ENCODE assay signal across 15 cellular contexts in the genomic region with DNA sequence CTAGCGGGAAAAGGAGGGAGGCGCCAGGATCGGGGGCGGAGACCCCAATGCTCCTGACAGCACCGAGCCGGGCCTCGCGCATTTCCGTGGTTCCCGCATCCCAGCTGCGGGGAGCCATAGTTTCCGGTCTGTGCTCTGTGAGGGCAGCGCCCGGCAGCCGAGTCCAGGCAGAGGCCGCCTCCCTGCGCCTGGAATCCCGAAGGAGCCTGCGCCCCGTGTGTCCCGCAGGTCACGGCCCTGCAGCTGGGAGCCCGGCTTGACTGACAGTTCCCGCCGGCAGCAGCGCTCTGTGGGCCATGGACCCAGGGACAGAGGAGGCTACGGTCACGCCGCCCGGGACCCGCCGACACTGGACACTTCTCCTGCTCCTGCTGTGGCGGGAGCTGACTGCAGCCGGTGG.
DNase-seq lines count a peak whose midpoint lies in the region; ATAC-seq, FAIRE-seq and TF ChIP-seq lines count a peak whose summit lies in the region.
"Had no signal": no experiment of that assay in that cellular context is flagged by ENCODE, and none has a peak within 500 bp of the region (broad histone marks: within the 10 kb centered on the region; RNA-seq: fewer than 3 reads in every experiment).

No MANE protein-coding gene starts in this region.

- H3K79me2 ChIP-seq in MM.1S (ENCODE audit: low read length), result peaks cover 82% of the 10 kb centered on the region

- H3K36me3 Mint-ChIP-seq in activated CD4-positive, alpha-beta T cell treated with anti-CD3 and anti-CD28 coated beads for 36 hours (ENCODE audit: low read depth), result peaks cover 12% of the 10 kb centered on the region
- peaks cover 48% of the 10 kb centered on the region for H3K36me3 Mint-ChIP-seq in activated CD4-positive, alpha-beta T cell treated with anti-CD3 and anti-CD28 coated beads, Interleukin-2, amount 10 ng/mL, durations not matched to agents 7 days and 5 days (ENCODE audit: low read depth)
- peaks cover 74% of the 10 kb centered on the region for H3K36me3 Mint-ChIP-seq in stimulated activated effector memory CD8-positive, alpha-beta T cell treated with anti-CD3 and anti-CD28 coated beads, Interleukin-12 subunit alpha, Interleukin-12 subunit beta, amount 100 ng/mL, for 72 hours
- no peaks in the 10 kb centered on the region for H3K36me3 Mint-ChIP-seq in Caco-2 (ENCODE audit: insufficient read depth, unreplicated experiment)

- H3F3A ChIP-seq in MM.1S (ENCODE audit: insufficient read depth, low read length), result peaks cover 44% of the 10 kb centered on the region

- H3K27me3 Mint-ChIP-seq in activated CD4-positive, alpha-beta T cell treated with anti-CD3 and anti-CD28 coated beads for 36 hours, result no peaks in the 10 kb centered on the region
- H3K27me3 Mint-ChIP-seq in activated CD4-positive, alpha-beta T cell treated with anti-CD3 and anti-CD28 coated beads, Interleukin-2, amount 10 ng/mL, durations not matched to agents 7 days and 5 days, result no peaks in the 10 kb centered on the region
- no peaks in the 10 kb centered on the region for H3K27me3 Mint-ChIP-seq in Caco-2 (ENCODE audit: insufficient read depth, unreplicated experiment)
- H3K27me3 Mint-ChIP-seq: activated naive CD4-positive, alpha-beta T cell treated with anti-CD3 and anti-CD28 coated beads, Interleukin-2, amount 10 ng/mL, durations not matched to agents 7 days and 5 days; stimulated activated naive CD8-positive, alpha-beta T cell treated with anti-CD3 and anti-CD28 coated beads, Interleukin-15, Interleukin-2, amounts not matched to agents 100 ng/mL and 50 ng/mL, for 24 hours had no signal

- H3K4me2 ChIP-seq in MM.1S (ENCODE audit: low read depth, low read length), result peak overlapping the region; percentile 36

- peaks cover 62% of the 10 kb centered on the region for H3K4me1 Mint-ChIP-seq in activated CD4-positive, alpha-beta T cell treated with anti-CD3 and anti-CD28 coated beads for 36 hours
- H3K4me1 Mint-ChIP-seq in activated CD4-positive, alpha-beta T cell treated with anti-CD3 and anti-CD28 coated beads, Interleukin-2, amount 10 ng/mL, durations not matched to agents 7 days and 5 days, result peaks cover 48% of the 10 kb centered on the region
- H3K4me1 Mint-ChIP-seq in stimulated activated effector memory CD8-positive, alpha-beta T cell treated with anti-CD3 and anti-CD28 coated beads, Interleukin-12 subunit alpha, Interleukin-12 subunit beta, amount 100 ng/mL, for 72 hours, result peaks cover 67% of the 10 kb centered on the region
- no peaks in the 10 kb centered on the region for H3K4me1 Mint-ChIP-seq in Caco-2 (ENCODE audit: low read depth, unreplicated experiment)

- no peaks in the 10 kb centered on the region for H3K9me3 ChIP-seq in MM.1S (replicated peaks; ENCODE audit: insufficient read depth, low read length)
- no peaks in the 10 kb centered on the region for H3K9me3 ChIP-seq in Caco-2

- DNase-seq in activated CD4-positive, alpha-beta T cell treated with anti-CD3 and anti-CD28 coated beads for 36 hours, result no peak
- DNase-seq in activated CD4-positive, alpha-beta T cell treated with anti-CD3 and anti-CD28 coated beads, Interleukin-2, amount 10 ng/mL, durations not matched to agents 7 days and 5 days, result no peak
- DNase-seq in MM.1S, result no peak
- DNase-seq in iPS-NIHi11 (ENCODE audit: low spot score), result peak; percentile 46
- no peak for DNase-seq in stimulated activated effector memory CD8-positive, alpha-beta T cell treated with anti-CD3 and anti-CD28 coated beads, Interleukin-12 subunit alpha, Interleukin-12 subunit beta, amount 100 ng/mL, for 72 hours (ENCODE audit: low spot score in 2 of 2)
- DNase-seq in Caco-2, result no peak
- no peak for DNase-seq in T1000 (lab: John Stamatoyannopoulos, UW)
- no peak for DNase-seq in D721Med (ENCODE audit: insufficient read length, low spot score)
- DNase-seq: brain microvascular endothelial cell, NCI-H1694, NCI-H446 treated with DMSO at 0.1 percent for 48 hours had no signal

- H3K9ac ChIP-seq in MM.1S (ENCODE audit: low read length), result peak overlapping the region; percentile 62

- intact Hi-C loops in activated CD4-positive, alpha-beta T cell treated with anti-CD3 and anti-CD28 coated beads for 36 hours (cut with DNase I, micrococcal nuclease), result no loop called here
- intact Hi-C loops in Caco-2 (cut with micrococcal nuclease; ENCODE audit: unreplicated experiment), result no loop called here

- H2AFZ ChIP-seq in MM.1S (ENCODE audit: low read length), result no peak overlapping the region

- CTCF ChIA-PET in activated CD4-positive, alpha-beta T cell treated with anti-CD3 and anti-CD28 coated beads for 36 hours (lab: Charles Lee), result interaction anchor here (0.8 to 1.6 kb wide), 4 partner anchors 10 to 178 kb away, joined by 3 to 5 read pairs (median 4); no protein-coding TSS in a partner anchor
- CTCF ChIA-PET in activated CD4-positive, alpha-beta T cell treated with anti-CD3 and anti-CD28 coated beads, Interleukin-2, amount 10 ng/mL, durations not matched to agents 7 days and 5 days (lab: Charles Lee), result no interaction called here
- CTCF ChIA-PET in Caco-2 (lab: Charles Lee), result no interaction called here

- no peaks in the 10 kb centered on the region for H3K9me3 Mint-ChIP-seq in activated CD4-positive, alpha-beta T cell treated with anti-CD3 and anti-CD28 coated beads for 36 hours (ENCODE audit: low read depth)
- H3K9me3 Mint-ChIP-seq in activated CD4-positive, alpha-beta T cell treated with anti-CD3 and anti-CD28 coated beads, Interleukin-2, amount 10 ng/mL, durations not matched to agents 7 days and 5 days, result no peaks in the 10 kb centered on the region
- no peaks in the 10 kb centered on the region for H3K9me3 Mint-ChIP-seq in stimulated activated effector memory CD8-positive, alpha-beta T cell treated with anti-CD3 and anti-CD28 coated beads, Interleukin-12 subunit alpha, Interleukin-12 subunit beta, amount 100 ng/mL, for 72 hours
- H3K9me3 Mint-ChIP-seq in Caco-2 (ENCODE audit: unreplicated experiment), result peaks cover 14% of the 10 kb centered on the region
- H3K9me3 Mint-ChIP-seq: stimulated activated naive CD8-positive, alpha-beta T cell treated with anti-CD3 and anti-CD28 coated beads, Interleukin-15, Interleukin-2, amounts not matched to agents 100 ng/mL and 50 ng/mL, for 24 hours had no signal

- peak overlapping the region; percentile 86 for H3K27ac ChIP-seq in MM.1S (ENCODE audit: low read length)
- H3K27ac ChIP-seq: brain microvascular endothelial cell, skin epidermis had no signal

- H3K4me3 Mint-ChIP-seq in activated CD4-positive, alpha-beta T cell treated with anti-CD3 and anti-CD28 coated beads for 36 hours, result no peak overlapping the region
- no peak overlapping the region for H3K4me3 Mint-ChIP-seq in activated CD4-positive, alpha-beta T cell treated with anti-CD3 and anti-CD28 coated beads, Interleukin-2, amount 10 ng/mL, durations not matched to agents 7 days and 5 days
- peak overlapping the region; percentile 64 for H3K4me3 Mint-ChIP-seq in stimulated activated effector memory CD8-positive, alpha-beta T cell treated with anti-CD3 and anti-CD28 coated beads, Interleukin-12 subunit alpha, Interleukin-12 subunit beta, amount 100 ng/mL, for 72 hours
- no peak overlapping the region for H3K4me3 Mint-ChIP-seq in Caco-2 (ENCODE audit: unreplicated experiment)

- H3K4me1 ChIP-seq in MM.1S (ENCODE audit: low read length) (peaks cover 44% of the 10 kb centered on the region), Caco-2 (no peaks in the 10 kb centered on the region)

- no peaks in the 10 kb centered on the region for H3K9me2 ChIP-seq in MM.1S (replicated peaks; ENCODE audit: insufficient read depth, low read length)

- peak; percentile 10 for ATAC-seq in activated CD4-positive, alpha-beta T cell treated with anti-CD3 and anti-CD28 coated beads for 36 hours
- peak; percentile 5 for ATAC-seq in stimulated activated effector memory CD8-positive, alpha-beta T cell treated with anti-CD3 and anti-CD28 coated beads, Interleukin-12 subunit alpha, Interleukin-12 subunit beta, amount 100 ng/mL, for 72 hours
- ATAC-seq: SK-N-SH treated with all-trans-retinoic acid at 6 μM for 48 hours had no signal

- FAIRE-seq in D721Med (lab: Jason Lieb, UNC), result no peak

- H4K20me1 ChIP-seq in MM.1S (ENCODE audit: insufficient read depth, low read length), result no peaks in the 10 kb centered on the region

- no peaks in the 10 kb centered on the region; the same call in 1 of the 2 replicates for H3K36me3 ChIP-seq in MM.1S (replicated peaks; ENCODE audit: insufficient read depth, low read length)
- H3K36me3 ChIP-seq in Caco-2 (ENCODE audit: control insufficient read depth, insufficient read depth, low read length), result no peaks in the 10 kb centered on the region

- POLR2A ChIA-PET in activated CD4-positive, alpha-beta T cell treated with anti-CD3 and anti-CD28 coated beads for 36 hours (lab: Charles Lee), result interaction anchor here (1.1 kb wide), 1 partner anchor 19 kb away, joined by 5 read pairs; no protein-coding TSS in a partner anchor
- POLR2A ChIA-PET in activated CD4-positive, alpha-beta T cell treated with anti-CD3 and anti-CD28 coated beads, Interleukin-2, amount 10 ng/mL, durations not matched to agents 7 days and 5 days (lab: Charles Lee), result no interaction called here
- POLR2A ChIA-PET in Caco-2 (lab: Charles Lee), result no interaction called here

- H3K27ac Mint-ChIP-seq in activated CD4-positive, alpha-beta T cell treated with anti-CD3 and anti-CD28 coated beads for 36 hours, result no peak overlapping the region
- H3K27ac Mint-ChIP-seq in activated CD4-positive, alpha-beta T cell treated with anti-CD3 and anti-CD28 coated beads, Interleukin-2, amount 10 ng/mL, durations not matched to agents 7 days and 5 days, result no peak overlapping the region
- peak overlapping the region; percentile 89 for H3K27ac Mint-ChIP-seq in stimulated activated effector memory CD8-positive, alpha-beta T cell treated with anti-CD3 and anti-CD28 coated beads, Interleukin-12 subunit alpha, Interleukin-12 subunit beta, amount 100 ng/mL, for 72 hours
- H3K27ac Mint-ChIP-seq in Caco-2 (ENCODE audit: unreplicated experiment), result no peak overlapping the region

- H3K27me3 ChIP-seq in MM.1S (replicated peaks; ENCODE audit: insufficient read depth, low read length) (no peaks in the 10 kb centered on the region), Caco-2 (replicated peaks; ENCODE audit: control insufficient read depth, insufficient read depth, low read length) (no peaks in the 10 kb centered on the region)
- H3K27me3 ChIP-seq: brain microvascular endothelial cell had no signal

- TF ChIP-seq CTCF in MM.1S (IDR thresholded peaks at IDR 0.05; ENCODE audit: low read length), result no peak
- no peak for TF ChIP-seq CTCF in Caco-2 (IDR thresholded peaks at IDR 0.05; ENCODE audit: insufficient read depth in 1 of 2, low read depth in 1 of 2, low read length in 1 of 2, severe bottlenecking in 1 of 2, unreplicated experiment in 1 of 2)
- no peak for TF ChIP-seq CTCF in D721Med (IDR thresholded peaks at IDR 0.05; ENCODE audit: insufficient read depth, missing control alignments)

- H3K4me3 ChIP-seq in MM.1S (ENCODE audit: low read length), result peak overlapping the region; percentile 14; the same call in 1 of the 2 replicates
- H3K4me3 ChIP-seq in Caco-2 (ENCODE audit: low read depth, low read length), result no peak overlapping the region
- H3K4me3 ChIP-seq: skin epidermis had no signal

- BruUV-seq in Caco-2 (replicated peaks; lab: Mats Ljungman, UMichigan), result no TSS peak
